ENCODE assay signal across 9 cellular contexts in genomic region chr1:230277201-230277771, GRCh38.
DNase-seq lines count a peak whose midpoint lies in the region; ATAC-seq lines count a peak whose summit lies in the region.
"Had no signal": no experiment of that assay in that cellular context is flagged by ENCODE, and none has a peak within 500 bp of the region (broad histone marks: within the 10 kb centered on the region; RNA-seq: fewer than 3 reads in every experiment).

No MANE protein-coding gene starts in this region.

- H3K4me3 ChIP-seq in aorta (ENCODE audit: low read length in 2 of 2), result no peak overlapping the region
- H3K4me3 ChIP-seq: adrenal gland had no signal

- POLR2A ChIA-PET in activated CD4-positive, alpha-beta T cell treated with anti-CD3 and anti-CD28 coated beads, Interleukin-2, amount 10 ng/mL, durations not matched to agents 7 days and 5 days (lab: Charles Lee), result no interaction called here

- no peak overlapping the region for H3K4me3 Mint-ChIP-seq in activated CD4-positive, alpha-beta T cell treated with anti-CD3 and anti-CD28 coated beads, Interleukin-2, amount 10 ng/mL, durations not matched to agents 7 days and 5 days
- no peak overlapping the region for H3K4me3 Mint-ChIP-seq in activated CD4-positive, alpha-beta T cell treated with anti-CD3 and anti-CD28 coated beads, Interleukin-2, amount 10 ng/mL, durations not matched to agents 24 days and 14 days
- peak overlapping the region in 1 of 2 donors; percentile 50 for H3K4me3 Mint-ChIP-seq in stimulated activated naive B cell treated with anti-CD40 and anti-IgM and Interleukin-4, amounts not matched to agents 10 μg/mL and 1 μg/mL and 100 μg/mL, for 72 hours
- H3K4me3 Mint-ChIP-seq in activated naive CD4-positive, alpha-beta T cell treated with anti-CD3 and anti-CD28 coated beads for 36 hours, result no peak overlapping the region

- 17 to 24% methylated on average over 12 of the region's 12 CpGs for WGBS in aorta, 2 donors

- no peaks in the 10 kb centered on the region for H3K27me3 ChIP-seq in aorta (ENCODE audit: control insufficient read depth in 1 of 2, insufficient read depth in 2 of 2, low read length in 1 of 2)
- H3K27me3 ChIP-seq: adrenal gland had no signal

- CTCF ChIA-PET in activated CD4-positive, alpha-beta T cell treated with anti-CD3 and anti-CD28 coated beads, Interleukin-2, amount 10 ng/mL, durations not matched to agents 7 days and 5 days (lab: Charles Lee), result no interaction called here
- CTCF ChIA-PET in activated naive CD4-positive, alpha-beta T cell treated with anti-CD3 and anti-CD28 coated beads for 36 hours (lab: Charles Lee), result interaction anchor here (0.7 kb wide), 1 partner anchor 208 kb away, joined by 3 read pairs; no protein-coding TSS in a partner anchor

- no peak overlapping the region for H3K27ac ChIP-seq in aorta (ENCODE audit: low read depth in 1 of 2, low read length in 2 of 2)
- H3K27ac ChIP-seq: adrenal gland had no signal

- peaks cover 0 to 4% of the 10 kb centered on the region in 2 donors for H3K4me1 ChIP-seq in aorta (ENCODE audit: control insufficient read depth in 1 of 2, insufficient read depth in 2 of 2, low read length in 2 of 2)
- H3K4me1 ChIP-seq: adrenal gland had no signal

- intact Hi-C loops in activated CD4-positive, alpha-beta T cell treated with anti-CD3 and anti-CD28 coated beads, Interleukin-2, amount 10 ng/mL, durations not matched to agents 24 days and 14 days (cut with micrococcal nuclease), result loop anchor here (10.0 kb wide), 1 partner anchor 172 kb away; no protein-coding TSS in a partner anchor
- intact Hi-C loops in aorta (cut with DNase I), result no loop called here
- intact Hi-C loops in activated naive CD4-positive, alpha-beta T cell treated with anti-CD3 and anti-CD28 coated beads for 36 hours (cut with micrococcal nuclease), result no loop called here

- peak overlapping the region; percentile 50 for H3K27ac Mint-ChIP-seq in activated CD4-positive, alpha-beta T cell treated with anti-CD3 and anti-CD28 coated beads, Interleukin-2, amount 10 ng/mL, durations not matched to agents 7 days and 5 days
- no peak overlapping the region for H3K27ac Mint-ChIP-seq in activated CD4-positive, alpha-beta T cell treated with anti-CD3 and anti-CD28 coated beads, Interleukin-2, amount 10 ng/mL, durations not matched to agents 24 days and 14 days
- peak overlapping the region; percentile 72 for H3K27ac Mint-ChIP-seq in stimulated activated naive B cell treated with anti-CD40 and anti-IgM and Interleukin-4, amounts not matched to agents 10 μg/mL and 1 μg/mL and 100 μg/mL, for 72 hours
- no peak overlapping the region for H3K27ac Mint-ChIP-seq in activated naive CD4-positive, alpha-beta T cell treated with anti-CD3 and anti-CD28 coated beads for 36 hours

- H3K36me3 ChIP-seq in aorta (ENCODE audit: control insufficient read depth in 1 of 2, insufficient read depth in 2 of 2, low read length in 1 of 2), result peaks cover 0 to 7% of the 10 kb centered on the region in 2 donors

- no peaks in the 10 kb centered on the region for H3K27me3 Mint-ChIP-seq in activated CD4-positive, alpha-beta T cell treated with anti-CD3 and anti-CD28 coated beads, Interleukin-2, amount 10 ng/mL, durations not matched to agents 7 days and 5 days
- no peaks in the 10 kb centered on the region for H3K27me3 Mint-ChIP-seq in activated CD4-positive, alpha-beta T cell treated with anti-CD3 and anti-CD28 coated beads, Interleukin-2, amount 10 ng/mL, durations not matched to agents 24 days and 14 days
- no peaks in the 10 kb centered on the region for H3K27me3 Mint-ChIP-seq in stimulated activated naive B cell treated with anti-CD40 and anti-IgM and Interleukin-4, amounts not matched to agents 10 μg/mL and 1 μg/mL and 100 μg/mL, for 72 hours
- no peaks in the 10 kb centered on the region for H3K27me3 Mint-ChIP-seq in activated naive CD4-positive, alpha-beta T cell treated with anti-CD3 and anti-CD28 coated beads for 36 hours (ENCODE audit: low read depth)

- no peaks in the 10 kb centered on the region for H3K9me3 ChIP-seq in aorta (ENCODE audit: control insufficient read depth, low read length)
- H3K9me3 ChIP-seq: adrenal gland had no signal

- ATAC-seq in stimulated activated naive B cell treated with anti-CD40 and anti-IgM and Interleukin-4, amounts not matched to agents 10 μg/mL and 1 μg/mL and 100 μg/mL, for 72 hours (replicated peaks), result peak; percentile 36 to 59
- ATAC-seq in aorta (ENCODE audit: low FRiP score), result no peak

- no peaks in the 10 kb centered on the region for H3K9me3 Mint-ChIP-seq in activated CD4-positive, alpha-beta T cell treated with anti-CD3 and anti-CD28 coated beads, Interleukin-2, amount 10 ng/mL, durations not matched to agents 7 days and 5 days
- no peaks in the 10 kb centered on the region for H3K9me3 Mint-ChIP-seq in activated CD4-positive, alpha-beta T cell treated with anti-CD3 and anti-CD28 coated beads, Interleukin-2, amount 10 ng/mL, durations not matched to agents 24 days and 14 days
- H3K9me3 Mint-ChIP-seq in stimulated activated naive B cell treated with anti-CD40 and anti-IgM and Interleukin-4, amounts not matched to agents 10 μg/mL and 1 μg/mL and 100 μg/mL, for 72 hours, result no peaks in the 10 kb centered on the region
- no peaks in the 10 kb centered on the region for H3K9me3 Mint-ChIP-seq in activated naive CD4-positive, alpha-beta T cell treated with anti-CD3 and anti-CD28 coated beads for 36 hours

- peak; percentile 42 for DNase-seq in activated CD4-positive, alpha-beta T cell treated with anti-CD3 and anti-CD28 coated beads, Interleukin-2, amount 10 ng/mL, durations not matched to agents 7 days and 5 days
- no peak for DNase-seq in activated CD4-positive, alpha-beta T cell treated with anti-CD3 and anti-CD28 coated beads, Interleukin-2, amount 10 ng/mL, durations not matched to agents 24 days and 14 days
- DNase-seq in NCI-H2029 (lab: John Stamatoyannopoulos, UW) (peak; percentile 71), ecto neural progenitor cell (ENCODE audit: low spot score) (peak; percentile 70), NAMALWA (ENCODE audit: low spot score) (no peak), aorta (no peak)
- DNase-seq in stimulated activated naive B cell treated with anti-CD40 and anti-IgM and Interleukin-4, amounts not matched to agents 10 μg/mL and 1 μg/mL and 100 μg/mL, for 72 hours, result no peak
- no peak for DNase-seq in activated naive CD4-positive, alpha-beta T cell treated with anti-CD3 and anti-CD28 coated beads for 36 hours

- peaks cover 69% of the 10 kb centered on the region for H3K4me1 Mint-ChIP-seq in activated CD4-positive, alpha-beta T cell treated with anti-CD3 and anti-CD28 coated beads, Interleukin-2, amount 10 ng/mL, durations not matched to agents 7 days and 5 days
- H3K4me1 Mint-ChIP-seq in activated CD4-positive, alpha-beta T cell treated with anti-CD3 and anti-CD28 coated beads, Interleukin-2, amount 10 ng/mL, durations not matched to agents 24 days and 14 days, result peaks cover 42% of the 10 kb centered on the region
- H3K4me1 Mint-ChIP-seq in stimulated activated naive B cell treated with anti-CD40 and anti-IgM and Interleukin-4, amounts not matched to agents 10 μg/mL and 1 μg/mL and 100 μg/mL, for 72 hours, result peaks cover 59 to 84% of the 10 kb centered on the region in 2 donors
- H3K4me1 Mint-ChIP-seq in activated naive CD4-positive, alpha-beta T cell treated with anti-CD3 and anti-CD28 coated beads for 36 hours (ENCODE audit: low read depth), result peaks cover 45% of the 10 kb centered on the region

- peaks cover 17% of the 10 kb centered on the region for H3K36me3 Mint-ChIP-seq in activated CD4-positive, alpha-beta T cell treated with anti-CD3 and anti-CD28 coated beads, Interleukin-2, amount 10 ng/mL, durations not matched to agents 7 days and 5 days (ENCODE audit: low read depth)
- H3K36me3 Mint-ChIP-seq in activated CD4-positive, alpha-beta T cell treated with anti-CD3 and anti-CD28 coated beads, Interleukin-2, amount 10 ng/mL, durations not matched to agents 24 days and 14 days (ENCODE audit: low read depth), result peaks cover 30% of the 10 kb centered on the region
- H3K36me3 Mint-ChIP-seq in stimulated activated naive B cell treated with anti-CD40 and anti-IgM and Interleukin-4, amounts not matched to agents 10 μg/mL and 1 μg/mL and 100 μg/mL, for 72 hours, result peaks cover 40 to 65% of the 10 kb centered on the region in 2 donors
- H3K36me3 Mint-ChIP-seq in activated naive CD4-positive, alpha-beta T cell treated with anti-CD3 and anti-CD28 coated beads for 36 hours (ENCODE audit: low read depth), result peaks cover 27% of the 10 kb centered on the region

Comparison
In these comparisons a context has a peak if more than half of its experiments do, and no peak if none do; other contexts are left out.
1. DNase-seq: peak in activated CD4-positive, alpha-beta T cell treated with anti-CD3 and anti-CD28 coated beads, Interleukin-2, amount 10 ng/mL, durations not matched to agents 7 days and 5 days (single experiment), NCI-H2029 (single experiment) and ecto neural progenitor cell (single experiment); none in activated CD4-positive, alpha-beta T cell treated with anti-CD3 and anti-CD28 coated beads, Interleukin-2, amount 10 ng/mL, durations not matched to agents 24 days and 14 days (single experiment), stimulated activated naive B cell treated with anti-CD40 and anti-IgM and Interleukin-4, amounts not matched to agents 10 μg/mL and 1 μg/mL and 100 μg/mL, for 72 hours (single experiment), NAMALWA (single experiment), aorta (0 of 2) and activated naive CD4-positive, alpha-beta T cell treated with anti-CD3 and anti-CD28 coated beads for 36 hours (single experiment).
2. H3K27ac Mint-ChIP-seq: peak in activated CD4-positive, alpha-beta T cell treated with anti-CD3 and anti-CD28 coated beads, Interleukin-2, amount 10 ng/mL, durations not matched to agents 7 days and 5 days (single experiment) and stimulated activated naive B cell treated with anti-CD40 and anti-IgM and Interleukin-4, amounts not matched to agents 10 μg/mL and 1 μg/mL and 100 μg/mL, for 72 hours (single experiment); none in activated CD4-positive, alpha-beta T cell treated with anti-CD3 and anti-CD28 coated beads, Interleukin-2, amount 10 ng/mL, durations not matched to agents 24 days and 14 days (single experiment) and activated naive CD4-positive, alpha-beta T cell treated with anti-CD3 and anti-CD28 coated beads for 36 hours (single experiment).